Comparison of ENCODE assay signal across 8 cellular contexts in genomic region chr1:25906644-25907300, GRCh38. TPM values are rescaled to one million over a fixed set of nuclear protein-coding genes. Genes with fewer than 3 reads are reported as not detected.
DNase-seq lines count a peak whose midpoint lies in the region; ATAC-seq lines count a peak whose summit lies in the region.

No MANE protein-coding gene starts in this region.

- H3K27me3 ChIP-seq in GM23248 (replicated peaks; ENCODE audit: insufficient read depth) (no peaks in the 10 kb centered on the region), adipocyte (replicated peaks; ENCODE audit: control insufficient read depth, insufficient read depth, low read length) (no peaks in the 10 kb centered on the region), iPS-15b (ENCODE audit: control insufficient read depth, insufficient read depth, low read length) (peaks cover 2% of the 10 kb centered on the region), skeletal muscle tissue (ENCODE audit: control insufficient read depth in 3 of 3, insufficient read depth in 3 of 3, low read length in 3 of 3) (no peaks in the 10 kb centered on the region)

- H3K4me3 ChIP-seq in GM23248 (peak overlapping the region; percentile 87), adipocyte (ENCODE audit: low read length) (peak overlapping the region; percentile 95), iPS-15b (ENCODE audit: low read depth, low read length) (peak overlapping the region; percentile 72), skeletal muscle tissue (ENCODE audit: low read length in 3 of 3) (peak overlapping the region; percentile 43 to 70 (median 66))

- no peaks in the 10 kb centered on the region for H3K9me3 ChIP-seq in GM23248 (ENCODE audit: low read depth)
- H3K9me3 ChIP-seq in adipocyte (ENCODE audit: control insufficient read depth, low read length): no peaks in the 10 kb centered on the region
- H3K9me3 ChIP-seq in iPS-15b (ENCODE audit: control insufficient read depth, insufficient read depth, low read length): no peaks in the 10 kb centered on the region
- no peaks in the 10 kb centered on the region for H3K9me3 ChIP-seq in skeletal muscle tissue (ENCODE audit: control insufficient read depth in 3 of 3, low read length in 3 of 3)

- H3K27ac ChIP-seq in GM23248 (no peak overlapping the region), skeletal muscle tissue (ENCODE audit: low read depth, low read length) (no peak overlapping the region)

- peaks cover 30% of the 10 kb centered on the region for H3K79me2 ChIP-seq in GM23248 (ENCODE audit: insufficient read depth)

- H3F3A ChIP-seq in GM23248 (ENCODE audit: insufficient read depth): peaks cover 39% of the 10 kb centered on the region

- H2AFZ ChIP-seq in GM23248: peak overlapping the region; percentile 94

- no peaks in the 10 kb centered on the region for H4K20me1 ChIP-seq in GM23248 (ENCODE audit: insufficient read depth)

- in situ Hi-C loops in GM23248 (cut with MboI): no loop called here

- ATAC-seq in GM19035 (IDR thresholded peaks at IDR 0.05; ENCODE audit: unreplicated experiment) (no peak), HG02610 (IDR thresholded peaks at IDR 0.05; ENCODE audit: unreplicated experiment) (no peak)

- no peak for DNase-seq in GM23248
- peak; percentile 82 for DNase-seq in NCI-H748 (lab: John Stamatoyannopoulos, UW; ENCODE audit: unreplicated experiment)
- peak; percentile 14 for DNase-seq in adipocyte (ENCODE audit: low read depth)
- no peak for DNase-seq in GOT3 (lab: John Stamatoyannopoulos, UW)

- H3K9ac ChIP-seq in GM23248 (no peak overlapping the region), adipocyte (ENCODE audit: low read length) (no peak overlapping the region), iPS-15b (ENCODE audit: low read depth, low read length) (peak overlapping the region; percentile 80), skeletal muscle tissue (ENCODE audit: low read depth in 1 of 3, low read length in 3 of 3) (peak overlapping the region; percentile 28 to 68 (median 33))

- H3K4me1 ChIP-seq in GM23248 (ENCODE audit: insufficient read depth): peaks cover 14% of the 10 kb centered on the region
- H3K4me1 ChIP-seq in adipocyte (ENCODE audit: control insufficient read depth, insufficient read depth, low read length): peaks cover 14% of the 10 kb centered on the region
- peaks cover 8% of the 10 kb centered on the region for H3K4me1 ChIP-seq in iPS-15b (ENCODE audit: control insufficient read depth, insufficient read depth, low read length)
- peaks cover 6 to 10% (median 7%) of the 10 kb centered on the region in 3 donors for H3K4me1 ChIP-seq in skeletal muscle tissue (ENCODE audit: control insufficient read depth in 3 of 3, insufficient read depth in 3 of 3, low read length in 3 of 3)

- H3K9me2 ChIP-seq in GM23248 (ENCODE audit: insufficient read depth): no peaks in the 10 kb centered on the region

- H3K36me3 ChIP-seq in GM23248 (ENCODE audit: low read depth) (no peaks in the 10 kb centered on the region), adipocyte (ENCODE audit: control insufficient read depth, insufficient read depth, low read length, severe bottlenecking) (no peaks in the 10 kb centered on the region), iPS-15b (ENCODE audit: control insufficient read depth, insufficient read depth, low read length) (no peaks in the 10 kb centered on the region), skeletal muscle tissue (ENCODE audit: control insufficient read depth in 3 of 3, insufficient read depth in 3 of 3, low read length in 3 of 3) (peaks cover 0 to 4% (median 0%) of the 10 kb centered on the region in 3 donors)

- H3K4me2 ChIP-seq in GM23248 (ENCODE audit: unreplicated experiment): peak overlapping the region; percentile 77

- 21 to 30% methylated on average over 19 to 34 of the region's 34 CpGs for WGBS in GM23248 (ENCODE audit: low coverage in 1 of 2, low lambda C conversion rate in 2 of 2, missing lambda C conversion rate in 2 of 2), 2 experiments

RNA-seq across cellular contexts. Expression of gene STMN1, which starts 0.6 kb away (rescaled TPM):
- 44.8 and 45.2 TPM in 2 replicates for total RNA-seq in GM23248 (2014; rRNA removed; shearing (Covaris generic))
- polyA plus RNA-seq in GM23248 (2016; fragmentation: Nextera tagmentation; extraction: Ambion mirVana): 299 and 301 TPM in 2 replicates
- 90.3 TPM for total RNA-seq in skeletal muscle tissue

RNA-seq across cellular contexts. Expression of gene PAQR7, which starts 31.3 kb away (rescaled TPM):
- total RNA-seq in GM23248 (2014; rRNA removed; shearing (Covaris generic)): 18.6 and 20.6 TPM in 2 replicates
- 12.7 and 12.9 TPM in 2 replicates for polyA plus RNA-seq in GM23248 (2016; fragmentation: Nextera tagmentation; extraction: Ambion mirVana)
- total RNA-seq in skeletal muscle tissue: 7.3 TPM

RNA-seq across cellular contexts. Expression of gene AUNIP, which starts 47.5 kb away (rescaled TPM):
- 1.6 and 2.2 TPM in 2 replicates for total RNA-seq in GM23248 (2014; rRNA removed; shearing (Covaris generic))
- polyA plus RNA-seq in GM23248 (2016; fragmentation: Nextera tagmentation; extraction: Ambion mirVana): 2.3 and 3.2 TPM in 2 replicates
- 1.6 TPM for total RNA-seq in skeletal muscle tissue

Comparison
In these comparisons a context has a peak if more than half of its experiments do, and no peak if none do; other contexts are left out.
1. DNase-seq: peak in NCI-H748 (single experiment) and adipocyte (single experiment); none in GM23248 (single experiment) and GOT3 (single experiment).
2. H3K9ac ChIP-seq: peak in iPS-15b (single experiment) and skeletal muscle tissue (3 of 3); none in GM23248 (single experiment) and adipocyte (single experiment).
3. Peak in every context shown above with its lines, with median percentiles within 50 percentile points of each other: H3K4me3 ChIP-seq.